8 cellular contexts compared by ENCODE assay signal in the genomic region with DNA sequence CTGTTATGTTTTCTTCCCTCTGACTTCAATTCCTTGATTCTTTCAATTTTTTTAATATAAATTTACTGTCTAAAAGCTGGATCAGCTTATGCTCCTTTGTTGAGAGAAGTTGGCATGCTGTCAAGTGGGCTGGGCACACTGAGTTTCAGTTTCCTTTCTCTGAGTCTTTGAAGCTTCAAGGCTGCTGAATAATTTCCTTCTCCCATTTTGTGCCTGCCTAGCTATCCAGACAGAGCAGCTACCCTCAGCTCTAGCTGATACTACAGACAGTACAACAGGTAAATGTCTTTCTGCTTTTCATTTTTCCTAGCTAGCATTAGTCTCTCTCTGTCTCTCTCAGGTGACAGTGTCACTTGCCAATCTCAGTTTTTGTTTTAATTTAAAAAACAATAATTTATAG. TPM values are rescaled to one million over a fixed set of nuclear protein-coding genes. Genes with fewer than 3 reads are reported as not detected.
DNase-seq lines count a peak whose midpoint lies in the region; ATAC-seq, FAIRE-seq and TF ChIP-seq lines count a peak whose summit lies in the region.

TSS of gene IFI44 (plus strand) at position 204 of the 400 bp plus-strand sequence. CDS start 365 bp downstream, outside the sequence.

- TF ChIP-seq POLR2A in GM12892 (IDR thresholded peaks at IDR 0.05; ENCODE audit: low read depth, low read length) (peak; percentile 76), esophagus muscularis mucosa (IDR thresholded peaks at IDR 0.05; ENCODE audit: low read depth) (no peak)

- H3K36me3 ChIP-seq in esophagus muscularis mucosa = peaks cover 0 to under 1% (median 0%) of the 10 kb centered on the region in 4 donors

- intact Hi-C loops in esophagus muscularis mucosa (cut with DNase I) = no loop called here

- DNase-seq in GM12892 (ENCODE audit: insufficient read length) (peak; percentile 5), NCI-H2196 (lab: John Stamatoyannopoulos, UW; ENCODE audit: unreplicated experiment) (peak; percentile 73), activated T-cell treated with anti-CD3 and anti-CD28 coated beads for 24 hours (ENCODE audit: low read depth) (peak; percentile 60), esophagus muscularis mucosa (ENCODE audit: extremely low spot score) (no peak), occipital lobe (lab: John Stamatoyannopoulos, UW) (peak; percentile 42), superior temporal gyrus (ENCODE audit: extremely low spot score) (peak; percentile 77), NCI-H2171 treated with DMSO at 0.1 percent for 48 hours (lab: John Stamatoyannopoulos, UW) (no peak)

- TF ChIP-seq CTCF in esophagus muscularis mucosa (IDR thresholded peaks at IDR 0.05) = no peak

- H3K4me1 ChIP-seq in esophagus muscularis mucosa = peaks cover 3 to 20% (median 7%) of the 10 kb centered on the region in 4 donors

- no peak for TF ChIP-seq EP300 in esophagus muscularis mucosa (IDR thresholded peaks at IDR 0.05)

- H3K27ac ChIP-seq in esophagus muscularis mucosa (replicated peaks in 1 of 4) = peak within 1 kb of the TSS; percentile 44 to 61 (median 52)

- H3K27me3 ChIP-seq in esophagus muscularis mucosa = no peaks in the 10 kb centered on the region

- ATAC-seq in HG02642 (IDR thresholded peaks at IDR 0.05; ENCODE audit: poor library complexity, unreplicated experiment) = peak; percentile 85

- H3K4me3 ChIP-seq in esophagus muscularis mucosa = peak within 1 kb of the TSS; percentile 39 to 53 (median 42)

- H3K9me3 ChIP-seq in esophagus muscularis mucosa = no peaks in the 10 kb centered on the region

- FAIRE-seq in GM12892 (lab: Jason Lieb, UNC) = peak; percentile 83

RNA-seq across cellular contexts. Expression of gene IFI44, which starts in this region (rescaled TPM):
- polyA plus RNA-seq in GM12892 (2012; ENCODE audit: missing spikeins) = 61.9 TPM
- total RNA-seq in esophagus muscularis mucosa (10 to 100 TPM in 3 of 4 donors, 1 to 10 TPM in 1; 6.7 to 12.5 (median 10.9) TPM), occipital lobe (57.1 TPM)

Comparison
In these comparisons a context has a peak if more than half of its experiments do, and no peak if none do; other contexts are left out.
1. DNase-seq: peak in GM12892 (single experiment), NCI-H2196 (single experiment), activated T-cell treated with anti-CD3 and anti-CD28 coated beads for 24 hours (single experiment), occipital lobe (single experiment) and superior temporal gyrus (single experiment); none in esophagus muscularis mucosa (single experiment) and NCI-H2171 treated with DMSO at 0.1 percent for 48 hours (single experiment).